18 cellular contexts compared by ENCODE assay signal in the genomic region with DNA sequence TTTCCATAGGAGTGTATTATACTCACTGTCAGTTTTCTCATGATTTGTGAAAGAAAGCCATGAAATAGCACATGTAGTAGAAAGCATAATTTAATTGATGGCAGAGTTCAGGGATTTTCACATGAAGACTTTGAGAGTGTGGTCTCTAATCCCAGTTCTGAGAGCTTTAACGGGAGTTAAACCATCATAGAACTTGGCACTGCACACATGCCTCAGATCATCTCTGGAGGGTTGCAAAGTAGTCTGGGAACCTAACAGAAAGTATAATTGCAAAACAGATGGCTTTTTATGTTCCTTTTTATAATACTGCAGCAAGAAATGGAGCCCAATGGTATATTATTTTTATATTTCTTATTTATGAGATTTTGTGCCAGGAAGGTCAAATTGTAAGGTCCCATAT.
DNase-seq lines count a peak whose midpoint lies in the region; ATAC-seq, FAIRE-seq and TF ChIP-seq lines count a peak whose summit lies in the region.
"Had no signal": no experiment of that assay in that cellular context is flagged by ENCODE, and none has a peak within 500 bp of the region (broad histone marks: within the 10 kb centered on the region; RNA-seq: fewer than 3 reads in every experiment).

No MANE protein-coding gene starts in this region.

- DNase-seq in left ventricle myocardium superior, result no peak
- no peak for DNase-seq in left ventricle myocardium inferior
- DNase-seq in retinal pigment epithelial cell (ENCODE audit: low read depth), result peak; percentile 58
- no peak for DNase-seq in 8988T
- no peak for DNase-seq in AG08396 (ENCODE audit: low spot score)
- DNase-seq: AML-193; Caco-2; CD8-positive, alpha-beta memory T cell; DMS53; GF-D8; GM23248; IMR-90 had no signal

- H3K9me3 ChIP-seq in left ventricle myocardium inferior (replicated peaks), result no peaks in the 10 kb centered on the region
- H3K9me3 ChIP-seq: A549, BLaER1, Caco-2 had no signal

- no peaks in the 10 kb centered on the region for H3K36me3 ChIP-seq in left ventricle myocardium inferior
- H3K36me3 ChIP-seq: BLaER1 had no signal

- no peak overlapping the region for H3K4me3 ChIP-seq in left ventricle myocardium inferior
- no peak overlapping the region for H3K4me3 ChIP-seq in retinal pigment epithelial cell (ENCODE audit: low read length)
- H3K4me3 ChIP-seq: A549, BLaER1, GM23248 had no signal

- intact Hi-C loops in left ventricle myocardium superior (cut with micrococcal nuclease), result no loop called here
- intact Hi-C loops in left ventricle myocardium inferior (cut with micrococcal nuclease), result no loop called here

- FAIRE-seq in endometrium (lab: Jason Lieb, UNC), result peak; percentile 90
- FAIRE-seq: A549, H54 had no signal

- TF ChIP-seq CTCF in left ventricle myocardium inferior (IDR thresholded peaks at IDR 0.05; ENCODE audit: borderline replicate concordance) (no peak), retinal pigment epithelial cell (conservative IDR thresholded peaks at IDR 0.05; ENCODE audit: low read depth, low read length) (no peak)

- ATAC-seq in left ventricle myocardium superior, result peak; percentile 52
- no peak for ATAC-seq in HG02571 (IDR thresholded peaks at IDR 0.05; ENCODE audit: unreplicated experiment)
- no peak for ATAC-seq in HG02763 (IDR thresholded peaks at IDR 0.05; ENCODE audit: unreplicated experiment)
- ATAC-seq: A549 had no signal

- H3K4me1 ChIP-seq in left ventricle myocardium inferior, result peaks cover 45% of the 10 kb centered on the region
- H3K4me1 ChIP-seq: BLaER1 had no signal

- no peaks in the 10 kb centered on the region for H3K27me3 ChIP-seq in left ventricle myocardium inferior (ENCODE audit: low read depth)
- H3K27me3 ChIP-seq: BLaER1 had no signal

- H3K27ac ChIP-seq in left ventricle myocardium inferior (replicated peaks), result no peak overlapping the region
- H3K27ac ChIP-seq: A549, BLaER1, GM23248 had no signal
